6 cellular contexts compared by ENCODE assay signal in the genomic region with DNA sequence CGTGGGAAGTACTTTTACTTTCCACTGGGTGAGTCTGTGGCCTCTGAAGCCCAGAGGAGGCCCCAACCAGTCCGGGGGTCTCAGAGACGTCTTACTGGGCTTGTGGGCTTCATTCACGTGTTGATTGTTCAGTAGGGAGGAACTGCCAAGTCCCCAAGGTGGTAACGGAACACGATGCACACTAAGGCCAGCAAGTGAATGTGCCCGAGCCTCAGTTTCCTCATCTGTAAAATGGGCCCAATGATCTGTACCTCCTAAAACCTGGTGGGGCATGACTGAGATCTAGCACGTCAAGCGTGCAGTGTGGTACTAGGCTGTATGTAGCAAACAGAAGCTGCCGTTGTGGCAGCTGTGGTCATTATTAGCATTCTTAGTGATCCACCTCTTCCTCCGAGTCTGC.
"Had no signal": no experiment of that assay in that cellular context is flagged by ENCODE, and none has a peak within 500 bp of the region (broad histone marks: within the 10 kb centered on the region; RNA-seq: fewer than 3 reads in every experiment).

No MANE protein-coding gene starts in this region.

- H3K9me3 Mint-ChIP-seq: H9, IgD-negative memory B cell had no signal

- FAIRE-seq: H54, HTR-8/SVneo had no signal

- DNase-seq: GOT3, H9, HCEC 1CT had no signal

- H3K4me1 Mint-ChIP-seq: IgD-negative memory B cell had no signal

- H3K4me3 Mint-ChIP-seq: H9, IgD-negative memory B cell had no signal

- H3K27ac Mint-ChIP-seq: H9, IgD-negative memory B cell had no signal
